ENCODE assay signal across 7 cellular contexts in genomic region chr10:44974082-44974627, GRCh38. TPM values are rescaled to one million over a fixed set of nuclear protein-coding genes. Genes with fewer than 3 reads are reported as not detected.
DNase-seq lines count a peak whose midpoint lies in the region; ATAC-seq and TF ChIP-seq lines count a peak whose summit lies in the region.

No MANE protein-coding gene starts in this region.

- peak overlapping the region; percentile 80 for H3K4me2 ChIP-seq in HCT116 (ENCODE audit: low read length)
- peak overlapping the region; percentile 92 for H3K4me2 ChIP-seq in hepatocyte

- no peak for DNase-seq in HCT116 (ENCODE audit: low read depth, low spot score)
- no peak for DNase-seq in WERI-Rb-1
- no peak for DNase-seq in hepatocyte (ENCODE audit: low spot score)
- DNase-seq in stimulated activated naive B cell treated with anti-CD40 and anti-IgM and Interleukin-4, amounts not matched to agents 10 μg/mL and 1 μg/mL and 100 μg/mL, for 72 hours = no peak
- DNase-seq in RPMI8226 = no peak
- DNase-seq in NCI-H1436 (lab: John Stamatoyannopoulos, UW) = no peak
- no peak for DNase-seq in COR-L47 (lab: John Stamatoyannopoulos, UW)

- H3K9ac ChIP-seq in HCT116 (ENCODE audit: low read length) = peak overlapping the region; percentile 53

- H3K4me1 ChIP-seq in HCT116 (ENCODE audit: control insufficient read depth in 1 of 2, insufficient read depth in 2 of 2, low read length in 2 of 2) = peaks cover 27 to 39% of the 10 kb centered on the region in 2 experiments
- peaks cover 46% of the 10 kb centered on the region for H3K4me1 ChIP-seq in hepatocyte (ENCODE audit: insufficient read depth)

- TF ChIP-seq RAD21 in HCT116 (IDR thresholded peaks at IDR 0.05; ENCODE audit: low read depth) = no peak

- ATAC-seq in HCT116 = no peak
- peak; percentile 19 to 30 for ATAC-seq in stimulated activated naive B cell treated with anti-CD40 and anti-IgM and Interleukin-4, amounts not matched to agents 10 μg/mL and 1 μg/mL and 100 μg/mL, for 72 hours (replicated peaks)

- POLR2A ChIA-PET in HCT116 (lab: Charles Lee) = no interaction called here

- intact Hi-C loops in HCT116 (cut with micrococcal nuclease) = no loop called here

- no peaks in the 10 kb centered on the region for H3K9me2 ChIP-seq in HCT116 (ENCODE audit: insufficient read depth)
- H3K9me2 ChIP-seq in hepatocyte (replicated peaks; ENCODE audit: insufficient read depth) = no peaks in the 10 kb centered on the region

- H3K27ac ChIP-seq in HCT116 (ENCODE audit: low read depth, low read length) (peak overlapping the region; percentile 54; the same call in 1 of the 2 replicates), WERI-Rb-1 (peak overlapping the region; percentile 27; the same call in 1 of the 2 replicates), hepatocyte (peak overlapping the region; percentile 87)

- H3K27ac Mint-ChIP-seq in stimulated activated naive B cell treated with anti-CD40 and anti-IgM and Interleukin-4, amounts not matched to agents 10 μg/mL and 1 μg/mL and 100 μg/mL, for 72 hours = peak overlapping the region; percentile 81

- H3K4me3 Mint-ChIP-seq in stimulated activated naive B cell treated with anti-CD40 and anti-IgM and Interleukin-4, amounts not matched to agents 10 μg/mL and 1 μg/mL and 100 μg/mL, for 72 hours = peak overlapping the region; percentile 66 to 78

- H3K9me3 Mint-ChIP-seq in stimulated activated naive B cell treated with anti-CD40 and anti-IgM and Interleukin-4, amounts not matched to agents 10 μg/mL and 1 μg/mL and 100 μg/mL, for 72 hours = no peaks in the 10 kb centered on the region

- H3K27me3 Mint-ChIP-seq in stimulated activated naive B cell treated with anti-CD40 and anti-IgM and Interleukin-4, amounts not matched to agents 10 μg/mL and 1 μg/mL and 100 μg/mL, for 72 hours = peaks cover 0 to 6% of the 10 kb centered on the region in 2 donors

- H3K4me3 ChIP-seq in HCT116 (replicated peaks in 1 of 2; ENCODE audit: low read depth in 1 of 2, low read length in 2 of 2) = peak overlapping the region; percentile 35 to 54; a peak in 3 of 4 replicates
- H3K4me3 ChIP-seq in WERI-Rb-1 (ENCODE audit: low read depth, low read length) = no peak overlapping the region
- H3K4me3 ChIP-seq in hepatocyte = no peak overlapping the region

- RAD21 ChIA-PET in HCT116 (lab: Charles Lee; ENCODE audit: low non-redundant PET in 1 of 2, low total read pairs in 2 of 2, uncharacterized antibody in 2 of 2, unreplicated experiment in 2 of 2) = no interaction called here

- BruUV-seq in HCT116 (replicated peaks; lab: Mats Ljungman, UMichigan) = no TSS peak

- WGBS in hepatocyte (ENCODE audit: low lambda C conversion rate, missing lambda C conversion rate) = 61% methylated on average over 4 of the region's 7 CpGs

- no peaks in the 10 kb centered on the region for H3K36me3 ChIP-seq in HCT116 (ENCODE audit: control insufficient read depth in 1 of 2, insufficient read depth in 2 of 2, low read length in 2 of 2)
- peaks cover 17% of the 10 kb centered on the region for H3K36me3 ChIP-seq in WERI-Rb-1
- no peaks in the 10 kb centered on the region for H3K36me3 ChIP-seq in hepatocyte (replicated peaks; ENCODE audit: insufficient read depth, low read depth)

- H3K9me3 ChIP-seq in HCT116 (ENCODE audit: control insufficient read depth in 1 of 2, insufficient read depth in 1 of 2, low read depth in 1 of 2, low read length in 2 of 2) = no peaks in the 10 kb centered on the region
- no peaks in the 10 kb centered on the region for H3K9me3 ChIP-seq in WERI-Rb-1 (ENCODE audit: severe bottlenecking)
- no peaks in the 10 kb centered on the region for H3K9me3 ChIP-seq in hepatocyte (ENCODE audit: low read depth)

- no peaks in the 10 kb centered on the region for H3K36me3 Mint-ChIP-seq in stimulated activated naive B cell treated with anti-CD40 and anti-IgM and Interleukin-4, amounts not matched to agents 10 μg/mL and 1 μg/mL and 100 μg/mL, for 72 hours

- TF ChIP-seq CTCF in HCT116 (IDR thresholded peaks at IDR 0.05 in 2 of 3, conservative IDR thresholded peaks at IDR 0.05 in 1 of 3; ENCODE audit: borderline replicate concordance in 1 of 3, insufficient read depth in 1 of 3, low read depth in 2 of 3, low read length in 2 of 3) (no peak), WERI-Rb-1 (IDR thresholded peaks at IDR 0.05; ENCODE audit: low read depth, low read length) (no peak), hepatocyte (IDR thresholded peaks at IDR 0.05; ENCODE audit: poor library complexity) (no peak)

- H3K27me3 ChIP-seq in HCT116 (ENCODE audit: insufficient read depth, low read length) = no peaks in the 10 kb centered on the region
- H3K27me3 ChIP-seq in WERI-Rb-1 (ENCODE audit: insufficient read depth, low read depth, severe bottlenecking) = no peaks in the 10 kb centered on the region
- H3K27me3 ChIP-seq in hepatocyte = no peaks in the 10 kb centered on the region

- H2AFZ ChIP-seq in HCT116 (ENCODE audit: low read depth, low read length, poor library complexity, severe bottlenecking) = peak overlapping the region; percentile 37
- H2AFZ ChIP-seq in hepatocyte = peak overlapping the region; percentile 92

- CTCF ChIA-PET in HCT116 (lab: Charles Lee) = interaction anchor here (1.0 kb wide), 1 partner anchor 41 kb away, joined by 3 read pairs; no protein-coding TSS in a partner anchor

- H4K20me1 ChIP-seq in HCT116 (ENCODE audit: insufficient read depth) = no peaks in the 10 kb centered on the region
- H4K20me1 ChIP-seq in hepatocyte (ENCODE audit: insufficient read depth, poor library complexity, severe bottlenecking) = no peaks in the 10 kb centered on the region

- no peak for TF ChIP-seq POLR2A in HCT116 (IDR thresholded peaks at IDR 0.05; ENCODE audit: borderline replicate concordance, extremely low read depth, insufficient read depth, insufficient read length)

- H3K4me1 Mint-ChIP-seq in stimulated activated naive B cell treated with anti-CD40 and anti-IgM and Interleukin-4, amounts not matched to agents 10 μg/mL and 1 μg/mL and 100 μg/mL, for 72 hours = peaks cover 25 to 46% of the 10 kb centered on the region in 2 donors

- H3K79me2 ChIP-seq in HCT116 (ENCODE audit: insufficient read depth, low read length) (no peaks in the 10 kb centered on the region), hepatocyte (peaks cover 4% of the 10 kb centered on the region)

TF ChIP-seq in HCT116, 20 proteins besides CTCF, POLR2A, EP300 and RAD21:
- no peak for TF ChIP-seq SIN3A (IDR thresholded peaks at IDR 0.05; ENCODE audit: low read depth)
- no peak for TF ChIP-seq CEBPB (IDR thresholded peaks at IDR 0.05; ENCODE audit: low read depth)
- no peak for TF ChIP-seq ZFX (IDR thresholded peaks at IDR 0.05)
- TF ChIP-seq ELF1 (IDR thresholded peaks at IDR 0.05; ENCODE audit: borderline replicate concordance, low read depth) = no peak
- TF ChIP-seq FOSL1 (IDR thresholded peaks at IDR 0.05; ENCODE audit: low read depth) = no peak
- TF ChIP-seq EZH2phosphoT487 (IDR thresholded peaks at IDR 0.05; ENCODE audit: borderline replicate concordance) = no peak
- no peak for TF ChIP-seq POLR2AphosphoS5 (IDR thresholded peaks at IDR 0.05; ENCODE audit: low read depth, low read length)

RNA-seq across cellular contexts. Expression of gene DEPP1, which starts 4.5 kb away (rescaled TPM):
- total RNA-seq in HCT116 (2021; ENCODE audit: unreplicated experiment) = 3.8 TPM
- polyA plus RNA-seq in HCT116 (2012) = 8.1 and 12.6 TPM in 2 replicates
- 24.0 and 30.6 TPM in 2 replicates for total RNA-seq in hepatocyte
- polyA plus RNA-seq in hepatocyte = 45.6 and 54.7 TPM in 2 replicates

RNA-seq across cellular contexts. Expression of gene RASSF4, which starts 14.6 kb away (rescaled TPM):
- total RNA-seq in HCT116 (2021; ENCODE audit: unreplicated experiment) (2.8 TPM), hepatocyte (19.2 and 23.5 TPM in 2 replicates)
- polyA plus RNA-seq in HCT116 (2012) = 0.96 and 1.8 TPM in 2 replicates
- 20.1 and 26.8 TPM in 2 replicates for polyA plus RNA-seq in hepatocyte

RNA-seq across cellular contexts. Expression of gene ZNF22, which starts 26.6 kb away (rescaled TPM):
- total RNA-seq in HCT116 (2021; ENCODE audit: unreplicated experiment) (13.5 TPM), hepatocyte (32.2 and 41.7 TPM in 2 replicates)
- 5.0 and 7.8 TPM in 2 replicates for polyA plus RNA-seq in HCT116 (2012)
- 20.5 and 25.9 TPM in 2 replicates for polyA plus RNA-seq in hepatocyte

Comparison
In these comparisons a context has a peak if more than half of its experiments do, and no peak if none do; other contexts are left out.
1. H3K27ac ChIP-seq: peak in every context shown above with its lines; median percentile 87 in hepatocyte; 54 in HCT116; 27 in WERI-Rb-1.
2. H3K4me3 ChIP-seq: peak in HCT116 (2 of 2); none in WERI-Rb-1 (single experiment) and hepatocyte (single experiment).